ENCODE assay signal across 2 cellular contexts in the genomic region with DNA sequence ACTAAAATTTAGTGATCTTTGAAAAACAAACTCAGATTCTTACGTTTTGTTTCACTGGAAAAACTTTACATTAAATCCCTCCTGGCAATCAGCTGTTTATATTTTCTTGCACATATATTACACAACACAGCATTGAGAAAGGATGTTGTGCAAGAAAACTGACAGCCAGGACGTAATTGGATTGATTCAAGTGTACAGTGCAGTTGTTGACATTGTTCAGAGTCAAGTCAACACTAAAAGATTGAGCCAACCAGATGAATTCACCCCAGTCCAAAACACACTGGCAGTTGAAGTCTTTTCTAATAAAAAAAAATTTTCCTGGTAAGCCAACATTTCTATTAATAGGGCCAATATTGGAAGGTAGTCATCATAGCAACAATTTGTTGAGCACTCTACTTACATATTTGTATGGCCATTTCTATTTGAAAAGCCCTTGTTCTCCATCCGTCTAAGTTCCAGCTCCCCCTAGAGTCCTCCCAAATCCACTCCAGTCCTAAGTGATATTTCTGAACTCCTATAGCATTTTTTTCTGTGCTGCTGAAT.
TF ChIP-seq lines count a peak whose summit lies in the region.

No MANE protein-coding gene starts in this region.

TF ChIP-seq in A549, 52 proteins besides CTCF, POLR2A, EP300 and RAD21 (continued from another document):
- no peak for TF ChIP-seq MAZ (IDR thresholded peaks at IDR 0.05; ENCODE audit: borderline replicate concordance, low read depth, low read length)
- no peak for TF ChIP-seq ZNF302 (CRISPR knock-in tag; IDR thresholded peaks at IDR 0.05)
- TF ChIP-seq, protein P1, sequence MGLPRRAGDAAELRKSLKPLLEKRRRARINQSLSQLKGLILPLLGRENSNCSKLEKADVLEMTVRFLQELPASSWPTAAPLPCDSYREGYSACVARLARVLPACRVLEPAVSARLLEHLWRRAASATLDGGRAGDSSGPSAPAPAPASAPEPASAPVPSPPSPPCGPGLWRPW (IDR thresholded peaks at IDR 0.05) = peak; percentile 91
- TF ChIP-seq, protein P2, sequence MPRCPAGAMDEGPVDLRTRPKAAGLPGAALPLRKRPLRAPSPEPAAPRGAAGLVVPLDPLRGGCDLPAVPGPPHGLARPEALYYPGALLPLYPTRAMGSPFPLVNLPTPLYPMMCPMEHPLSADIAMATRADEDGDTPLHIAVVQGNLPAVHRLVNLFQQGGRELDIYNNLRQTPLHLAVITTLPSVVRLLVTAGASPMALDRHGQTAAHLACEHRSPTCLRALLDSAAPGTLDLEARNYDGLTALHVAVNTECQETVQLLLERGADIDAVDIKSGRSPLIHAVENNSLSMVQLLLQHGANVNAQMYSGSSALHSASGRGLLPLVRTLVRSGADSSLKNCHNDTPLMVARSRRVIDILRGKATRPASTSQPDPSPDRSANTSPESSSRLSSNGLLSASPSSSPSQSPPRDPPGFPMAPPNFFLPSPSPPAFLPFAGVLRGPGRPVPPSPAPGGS (IDR thresholded peaks at IDR 0.05) = 0 out of 3 replicates have a peak, but pooled peaks have one; percentile 27
- peak in 1 of 2 experiments; percentile 39; a peak in 1 of 5 replicates for TF ChIP-seq JUN (IDR thresholded peaks at IDR 0.05)
- TF ChIP-seq CBX2 (IDR thresholded peaks at IDR 0.05; ENCODE audit: borderline replicate concordance, low read depth) = no peak
TF ChIP-seq in A549: peak in this region for 5.

TF ChIP-seq in HEK293T, 16 proteins besides CTCF, POLR2A, EP300 and RAD21 (continued from another document):
- no peak for TF ChIP-seq NFRKB (IDR thresholded peaks at IDR 0.05)
- TF ChIP-seq CTBP1 (IDR thresholded peaks at IDR 0.05; ENCODE audit: borderline replicate concordance) = no peak
- no peak for TF ChIP-seq ARNT (IDR thresholded peaks at IDR 0.05)
- no peak for TF ChIP-seq FOXK2 (IDR thresholded peaks at IDR 0.05)
- no peak for TF ChIP-seq FOXM1 (IDR thresholded peaks at IDR 0.05; ENCODE audit: borderline replicate concordance)
- no peak for TF ChIP-seq SUZ12 (IDR thresholded peaks at IDR 0.05)
- TF ChIP-seq TARDBP (IDR thresholded peaks at IDR 0.05) = no peak
- TF ChIP-seq HDGF (IDR thresholded peaks at IDR 0.05; ENCODE audit: borderline replicate concordance) = no peak
- TF ChIP-seq SP1 (IDR thresholded peaks at IDR 0.05) = no peak
- TF ChIP-seq L3MBTL2 (conservative IDR thresholded peaks at IDR 0.05) = no peak
